In genomic region chr11:76119779-76120178, GRCh38 we compare ENCODE assay signal across 16 cellular contexts.
DNase-seq lines count a peak whose midpoint lies in the region; ATAC-seq and TF ChIP-seq lines count a peak whose summit lies in the region.
"Had no signal": no experiment of that assay in that cellular context is flagged by ENCODE, and none has a peak within 500 bp of the region (broad histone marks: within the 10 kb centered on the region; RNA-seq: fewer than 3 reads in every experiment).

No MANE protein-coding gene starts in this region.

- ATAC-seq in HG03196 (IDR thresholded peaks at IDR 0.05; ENCODE audit: unreplicated experiment): peak; percentile 47
- peak; percentile 81 for ATAC-seq in left colon
- ATAC-seq: activated CD4-positive, alpha-beta T cell treated with anti-CD3 and anti-CD28 coated beads for 36 hours had no signal

- no peaks in the 10 kb centered on the region for H3K9me3 Mint-ChIP-seq in activated CD4-positive, alpha-beta memory T cell treated with anti-CD3 and anti-CD28 coated beads for 36 hours
- no peaks in the 10 kb centered on the region for H3K9me3 Mint-ChIP-seq in immature natural killer cell
- H3K9me3 Mint-ChIP-seq: T-helper 2 cell treated with Interferon-gamma antibody and Interleukin-4, amounts not matched to agents 5 μg/mL and 100 μg/mL, for 36 hours had no signal

- CTCF ChIA-PET in activated CD4-positive, alpha-beta memory T cell treated with anti-CD3 and anti-CD28 coated beads for 36 hours (lab: Charles Lee): interaction anchor here (0.9 kb wide), 1 partner anchor 32 kb away, joined by 5 read pairs; no protein-coding TSS in a partner anchor

- H3K9me3 ChIP-seq in BE2C: no peaks in the 10 kb centered on the region

- peaks cover 10% of the 10 kb centered on the region for H3K36me3 Mint-ChIP-seq in activated CD4-positive, alpha-beta memory T cell treated with anti-CD3 and anti-CD28 coated beads for 36 hours
- peaks cover 7 to 9% (median 8%) of the 10 kb centered on the region in 3 donors for H3K36me3 Mint-ChIP-seq in immature natural killer cell

- no peak for TF ChIP-seq CTCF in BE2C (IDR thresholded peaks at IDR 0.05; ENCODE audit: low read depth, low read length)

- POLR2A ChIA-PET in activated CD4-positive, alpha-beta memory T cell treated with anti-CD3 and anti-CD28 coated beads for 36 hours (lab: Charles Lee): no interaction called here

- intact Hi-C loops in left colon (cut with DNase I, micrococcal nuclease): no loop called here
- intact Hi-C loops in activated CD4-positive, alpha-beta memory T cell treated with anti-CD3 and anti-CD28 coated beads for 36 hours (cut with micrococcal nuclease): no loop called here

- peaks cover 10% of the 10 kb centered on the region for H3K4me1 ChIP-seq in BE2C

- no peaks in the 10 kb centered on the region for H3K4me1 Mint-ChIP-seq in activated CD4-positive, alpha-beta memory T cell treated with anti-CD3 and anti-CD28 coated beads for 36 hours (ENCODE audit: low read depth)
- H3K4me1 Mint-ChIP-seq in immature natural killer cell: no peaks in the 10 kb centered on the region
- H3K4me1 Mint-ChIP-seq: activated CD4-positive, alpha-beta T cell treated with anti-CD3 and anti-CD28 coated beads for 36 hours had no signal

- no peaks in the 10 kb centered on the region for H3K27me3 Mint-ChIP-seq in activated CD4-positive, alpha-beta memory T cell treated with anti-CD3 and anti-CD28 coated beads for 36 hours
- H3K27me3 Mint-ChIP-seq in immature natural killer cell (ENCODE audit: low read depth in 3 of 3): no peaks in the 10 kb centered on the region
- H3K27me3 Mint-ChIP-seq: activated CD4-positive, alpha-beta T cell treated with anti-CD3 and anti-CD28 coated beads for 36 hours had no signal

- H3K4me3 ChIP-seq in BE2C (ENCODE audit: low read depth, low read length): no peak overlapping the region

- H3K27me3 ChIP-seq in BE2C: no peaks in the 10 kb centered on the region

- no peaks in the 10 kb centered on the region; the same call in 1 of the 2 replicates for H3K36me3 ChIP-seq in BE2C

- peak; percentile 1 to 64 for DNase-seq in dermis microvascular lymphatic vessel endothelial cell (ENCODE audit: low read depth in 2 of 2)
- DNase-seq in left colon: no peak
- peak; percentile 35 for DNase-seq in pons (ENCODE audit: low spot score)
- no peak for DNase-seq in activated CD4-positive, alpha-beta memory T cell treated with anti-CD3 and anti-CD28 coated beads for 36 hours
- DNase-seq in immature natural killer cell: no peak
- no peak for DNase-seq in NCI-H1694 treated with DMSO at 0.1 percent for 48 hours (lab: John Stamatoyannopoulos, UW)
- no peak for DNase-seq in BE2C
- DNase-seq: activated CD4-positive, alpha-beta T cell treated with anti-CD3 and anti-CD28 coated beads for 36 hours; activated naive CD4-positive, alpha-beta T cell treated with Interleukin-2 at 50 U/mL for 16 hours; hypothalamus; mammary epithelial cell; NCI-H1930; NCI-H524; stimulated activated CD4-positive, alpha-beta T cell treated with anti-CD3 and anti-CD28 coated beads, Interleukin-2, amount 100 ng/mL, for 48 hours had no signal

- no peak overlapping the region for H3K27ac Mint-ChIP-seq in activated CD4-positive, alpha-beta memory T cell treated with anti-CD3 and anti-CD28 coated beads for 36 hours
- no peak overlapping the region for H3K27ac Mint-ChIP-seq in immature natural killer cell
- H3K27ac Mint-ChIP-seq: activated CD4-positive, alpha-beta T cell treated with anti-CD3 and anti-CD28 coated beads for 36 hours; T-helper 2 cell treated with Interferon-gamma antibody and Interleukin-4, amounts not matched to agents 5 μg/mL and 100 μg/mL, for 36 hours had no signal

- no peak overlapping the region for H3K4me3 Mint-ChIP-seq in activated CD4-positive, alpha-beta memory T cell treated with anti-CD3 and anti-CD28 coated beads for 36 hours
- H3K4me3 Mint-ChIP-seq in immature natural killer cell: no peak overlapping the region
- H3K4me3 Mint-ChIP-seq: activated CD4-positive, alpha-beta T cell treated with anti-CD3 and anti-CD28 coated beads for 36 hours; T-helper 2 cell treated with Interferon-gamma antibody and Interleukin-4, amounts not matched to agents 5 μg/mL and 100 μg/mL, for 36 hours had no signal

Comparison
In these comparisons a context has a peak if more than half of its experiments do, and no peak if none do; other contexts are left out.
1. DNase-seq: peak in dermis microvascular lymphatic vessel endothelial cell (2 of 2) and pons (single experiment); none in left colon (0 of 2), activated CD4-positive, alpha-beta memory T cell treated with anti-CD3 and anti-CD28 coated beads for 36 hours (single experiment), immature natural killer cell (0 of 3), NCI-H1694 treated with DMSO at 0.1 percent for 48 hours (single experiment) and BE2C (single experiment).